11 cellular contexts compared by ENCODE assay signal in genomic region chr12:104182144-104182543, GRCh38. TPM values are rescaled to one million over a fixed set of nuclear protein-coding genes. Genes with fewer than 3 reads are reported as not detected.
A peak's percentile ranks its signal among the peaks of the same experiment; 100 is the strongest.
DNase-seq lines count a peak whose midpoint lies in the region; ATAC-seq and TF ChIP-seq lines count a peak whose summit lies in the region.
"Had no signal": no experiment of that assay in that cellular context is flagged by ENCODE, and none has a peak within 500 bp of the region (broad histone marks: within the 10 kb centered on the region; RNA-seq: fewer than 3 reads in every experiment).

No MANE protein-coding gene starts in this region.

- peak overlapping the region; percentile 94; the same call in 2 of the 3 replicates for H2BK15ac ChIP-seq in IMR-90 (ENCODE audit: low read depth, low read length)

- peak overlapping the region; percentile 67 for H3K23ac ChIP-seq in IMR-90 (ENCODE audit: low read depth, low read length)

- H3K4me2 ChIP-seq in IMR-90 (ENCODE audit: low read depth, low read length): peak overlapping the region; percentile 24

- intact Hi-C loops in IMR-90 (cut with micrococcal nuclease): loop anchor here (10.0 kb wide), 1 partner anchor 127 kb away; the partner anchor contains the start of gene GLT8D2

- H3K4ac ChIP-seq in IMR-90 (ENCODE audit: low read depth, low read length): peak overlapping the region; percentile 90

- H3K27ac Mint-ChIP-seq in type B pancreatic cell: no peak overlapping the region
- H3K27ac Mint-ChIP-seq: activated naive CD8-positive, alpha-beta T cell treated with anti-CD3 and anti-CD28 coated beads, Interleukin-2, amount 50 U/mL, for 24 hours had no signal

- H4K5ac ChIP-seq in IMR-90 (ENCODE audit: low read depth, low read length): peak overlapping the region; percentile 69

- no CpG with 5 or more reads among the region's 4 CpGs for WGBS in IMR-90 (ENCODE audit: extremely low coverage in 2 of 2, insufficient read length in 1 of 2), 2 experiments
- 40 to 43% methylated on average over 4 of the region's 4 CpGs for WGBS in esophagus, 2 donors

- H3K36me3 ChIP-seq in IMR-90 (ENCODE audit: control insufficient read depth, insufficient read depth, low read length) (no peaks in the 10 kb centered on the region), esophagus (ENCODE audit: control insufficient read depth in 2 of 2, insufficient read depth in 2 of 2, low read length in 1 of 2) (no peaks in the 10 kb centered on the region)

- H3K18ac ChIP-seq in IMR-90 (ENCODE audit: low read depth, low read length): peak overlapping the region; percentile 90

- H3K4me1 ChIP-seq in IMR-90 (ENCODE audit: control insufficient read depth, insufficient read depth, low read length) (peaks cover 29% of the 10 kb centered on the region), esophagus (ENCODE audit: control insufficient read depth in 2 of 2, insufficient read depth in 2 of 2, low read length in 1 of 2) (peaks cover 0 to 5% of the 10 kb centered on the region in 2 donors)

- H3K56ac ChIP-seq in IMR-90 (ENCODE audit: extremely low read depth, insufficient read depth, low read length): peak overlapping the region; percentile 49; the same call in 1 of the 2 replicates

- no TSS peak for BruUV-seq in IMR-90 (replicated peaks; lab: Mats Ljungman, UMichigan)

- peak overlapping the region; percentile 89 for H4K91ac ChIP-seq in IMR-90 (ENCODE audit: insufficient read depth, low read depth, low read length)

- peak overlapping the region; percentile 77 for H3K27ac ChIP-seq in IMR-90 (ENCODE audit: insufficient read depth, low read length)
- H3K27ac ChIP-seq in esophagus (ENCODE audit: low read depth in 2 of 2, low read length in 1 of 2): peak overlapping the region; percentile 20 to 47

- POLR2A ChIA-PET in IMR-90 (lab: Charles Lee; ENCODE audit: unreplicated experiment): no interaction called here

- ATAC-seq in IMR-90 (ENCODE audit: low read depth): peak; percentile 48
- ATAC-seq in HG02885 (IDR thresholded peaks at IDR 0.05; ENCODE audit: poor library complexity, unreplicated experiment): no peak
- ATAC-seq: activated naive CD8-positive, alpha-beta T cell treated with anti-CD3 and anti-CD28 coated beads, Interleukin-2, amount 50 U/mL, for 24 hours had no signal

- H3K9ac ChIP-seq in IMR-90 (ENCODE audit: low read depth, low read length): no peak overlapping the region

- in situ Hi-C loops in IMR-90 (cut with MboI; ENCODE audit: low sequenced_read_pairs): loop anchor here (25.0 kb wide), 1 partner anchor 880 kb away; no protein-coding TSS in a partner anchor

- H3K4me1 Mint-ChIP-seq in type B pancreatic cell (ENCODE audit: unreplicated experiment): peaks cover 12% of the 10 kb centered on the region

- H3K27me3 ChIP-seq in IMR-90 (ENCODE audit: control insufficient read depth, insufficient read depth, low read length) (no peaks in the 10 kb centered on the region), esophagus (ENCODE audit: control insufficient read depth in 1 of 2, insufficient read depth in 2 of 2, low read length in 2 of 2) (no peaks in the 10 kb centered on the region)

- peaks cover 0 to 3% of the 10 kb centered on the region in 2 experiments; a peak in 1 of 4 replicates for H3K79me1 ChIP-seq in IMR-90 (ENCODE audit: low read depth in 1 of 2, low read length in 2 of 2)

- dilution Hi-C loops in IMR-90 (cut with HindIII; ENCODE audit: low sequenced_read_pairs, unreplicated experiment): no loop called here

- H3K36me3 Mint-ChIP-seq in type B pancreatic cell: no peaks in the 10 kb centered on the region

- H2AK5ac ChIP-seq in IMR-90 (ENCODE audit: low read depth, low read length): peak overlapping the region; percentile 71

- H3K9me1 ChIP-seq in IMR-90 (ENCODE audit: insufficient read depth, low read length): peaks cover 24% of the 10 kb centered on the region

- TF ChIP-seq POLR2A in IMR-90 (IDR thresholded peaks at IDR 0.05; ENCODE audit: low read depth, low read length): no peak

- peak overlapping the region; percentile 92 for H2BK20ac ChIP-seq in IMR-90 (ENCODE audit: low read depth, low read length)

- peaks cover 5% of the 10 kb centered on the region for H3K27me3 Mint-ChIP-seq in type B pancreatic cell
- H3K27me3 Mint-ChIP-seq: activated naive CD8-positive, alpha-beta T cell treated with anti-CD3 and anti-CD28 coated beads, Interleukin-2, amount 50 U/mL, for 24 hours had no signal

- H3K4me3 ChIP-seq in IMR-90 (ENCODE audit: insufficient read depth, low read depth, low read length): no peak overlapping the region
- no peak overlapping the region for H3K4me3 ChIP-seq in esophagus (ENCODE audit: low read depth in 1 of 2, low read length in 2 of 2)

- H4K8ac ChIP-seq in IMR-90 (ENCODE audit: low read depth in 2 of 2, low read length in 2 of 2): peak overlapping the region; percentile 77 to 83; a peak in 3 of 4 replicates

- CTCF ChIA-PET in IMR-90 (lab: Yijun Ruan, JAX): no interaction called here

- peaks cover 10% of the 10 kb centered on the region for H3K9me3 Mint-ChIP-seq in type B pancreatic cell
- H3K9me3 Mint-ChIP-seq: activated naive CD8-positive, alpha-beta T cell treated with anti-CD3 and anti-CD28 coated beads, Interleukin-2, amount 50 U/mL, for 24 hours had no signal

- peak overlapping the region; percentile 34 for H2AK9ac ChIP-seq in IMR-90 (replicated peaks; ENCODE audit: low read depth, low read length, poor library complexity)

- no peak for TF ChIP-seq RAD21 in IMR-90 (IDR thresholded peaks at IDR 0.05; ENCODE audit: low read length)

- peak overlapping the region; percentile 86 for H2BK5ac ChIP-seq in IMR-90 (ENCODE audit: low read depth, low read length, poor library complexity, severe bottlenecking)

- H4K20me1 ChIP-seq in IMR-90 (ENCODE audit: insufficient read depth, low read length): no peaks in the 10 kb centered on the region

- no peak overlapping the region for H2AFZ ChIP-seq in IMR-90 (replicated peaks; ENCODE audit: low read length, poor library complexity)

- H2BK120ac ChIP-seq in IMR-90 (ENCODE audit: low read depth, low read length): peak overlapping the region; percentile 93

- H3K9me3 ChIP-seq in IMR-90 (ENCODE audit: control insufficient read depth, insufficient read depth, low read length) (peaks cover 13% of the 10 kb centered on the region), esophagus (ENCODE audit: control insufficient read depth in 2 of 2, insufficient read depth in 1 of 2, low read depth in 1 of 2, low read length in 1 of 2) (peaks cover 0 to 8% of the 10 kb centered on the region in 2 donors)

- no peak for TF ChIP-seq CTCF in IMR-90 (conservative IDR thresholded peaks at IDR 0.05; ENCODE audit: low read depth, low read length)
- TF ChIP-seq CTCF in type B pancreatic cell (conservative IDR thresholded peaks at IDR 0.05): no peak

- peak overlapping the region; percentile 38 for H3K14ac ChIP-seq in IMR-90 (replicated peaks; ENCODE audit: low read depth, low read length)

- DNase-seq in IMR-90 (peak; percentile 96), mucosa of gallbladder (ENCODE audit: low spot score) (peak; percentile 75), type B pancreatic cell (ENCODE audit: extremely low spot score, unreplicated experiment) (peak; percentile 20), NCI-H187 treated with DMSO at 0.1 percent for 48 hours (lab: John Stamatoyannopoulos, UW) (no peak), NCI-H2081 (lab: John Stamatoyannopoulos, UW) (no peak)
- DNase-seq: activated CD4-positive, alpha-beta T cell treated with anti-CD3 and anti-CD28 coated beads for 4 hours; activated naive CD8-positive, alpha-beta T cell treated with anti-CD3 and anti-CD28 coated beads, Interleukin-2, amount 50 U/mL, for 24 hours; NCI-H2081 treated with DMSO at 0.1 percent for 48 hours; SHP77 treated with DMSO at 0.1 percent for 48 hours had no signal

- H3K4me3 Mint-ChIP-seq in type B pancreatic cell: no peak overlapping the region
- H3K4me3 Mint-ChIP-seq: activated naive CD8-positive, alpha-beta T cell treated with anti-CD3 and anti-CD28 coated beads, Interleukin-2, amount 50 U/mL, for 24 hours had no signal

TF ChIP-seq in IMR-90, 13 proteins besides CTCF, POLR2A, EP300 and RAD21:
- peak; percentile 92 for TF ChIP-seq CEBPB (IDR thresholded peaks at IDR 0.05; ENCODE audit: low read depth, low read length)
- TF ChIP-seq SMC3 (IDR thresholded peaks at IDR 0.05; ENCODE audit: low read depth, low read length): no peak
- TF ChIP-seq NFE2L2 (IDR thresholded peaks at IDR 0.05; ENCODE audit: low read depth, low read length): peak; percentile 2; the same call in 1 of the 2 replicates
- TF ChIP-seq RCOR1 (IDR thresholded peaks at IDR 0.05; ENCODE audit: insufficient replicate concordance, low read length): peak; percentile 24

RNA-seq across cellular contexts. Expression of gene TXNRD1, which starts 33.4 kb away (rescaled TPM):
- 582 and 671 TPM in 2 replicates for total RNA-seq in IMR-90 (2012; rRNA removed)
- polyA plus RNA-seq in IMR-90 (2012; rRNA removed): 325 and 379 TPM in 2 replicates
- 231 and 352 TPM in 2 replicates for polyA plus RNA-seq in IMR-90 (2012; cell fraction: cytosol; rRNA removed)
- polyA plus RNA-seq in IMR-90 (2012; cell fraction: nucleus; rRNA removed; ENCODE audit: low replicate concordance): 162 and 221 TPM in 2 replicates
- 10 to 100 TPM in 1 of 2 donors, 1 to 10 TPM in 1; 8.8 to 20.0 TPM for polyA plus RNA-seq in esophagus
- total RNA-seq in mucosa of gallbladder: 139 TPM
- 94.7 and 157 TPM in 2 replicates for total RNA-seq in type B pancreatic cell (ENCODE audit: low replicate concordance)

RNA-seq across cellular contexts. Expression of gene NFYB, which starts 44.1 kb away (rescaled TPM):
- total RNA-seq in IMR-90 (2012; rRNA removed): 22.2 and 31.4 TPM in 2 replicates
- polyA plus RNA-seq in IMR-90 (2012; rRNA removed): 19.8 and 28.4 TPM in 2 replicates
- 4.2 and 8.0 TPM in 2 replicates for polyA plus RNA-seq in IMR-90 (2012; cell fraction: cytosol; rRNA removed)
- polyA plus RNA-seq in IMR-90 (2012; cell fraction: nucleus; rRNA removed; ENCODE audit: low replicate concordance): 3.5 and 32.9 TPM in 2 replicates
- polyA plus RNA-seq in esophagus: 10 to 100 TPM; 11.5 to 13.1 TPM
- total RNA-seq in mucosa of gallbladder: 24.8 TPM
- 23.0 and 36.4 TPM in 2 replicates for total RNA-seq in type B pancreatic cell (ENCODE audit: low replicate concordance)

Comparison
In these comparisons a context has a peak if more than half of its experiments do, and no peak if none do; other contexts are left out.
1. DNase-seq: peak in IMR-90 (single experiment), mucosa of gallbladder (single experiment) and type B pancreatic cell (single experiment); none in NCI-H187 treated with DMSO at 0.1 percent for 48 hours (single experiment) and NCI-H2081 (0 of 2).